Comparison of ENCODE assay signal across 5 cellular contexts in genomic region chr20:38339521-38339896, GRCh38. TPM values are rescaled to one million over a fixed set of nuclear protein-coding genes. Genes with fewer than 3 reads are reported as not detected.
"Had no signal": no experiment of that assay in that cellular context is flagged by ENCODE, and none has a peak within 500 bp of the region (broad histone marks: within the 10 kb centered on the region; RNA-seq: fewer than 3 reads in every experiment).

No MANE protein-coding gene starts in this region.

RNA-seq across cellular contexts. Expression of gene LBP, which starts 6.8 kb away (rescaled TPM):
- total RNA-seq: GM23248, HFFc6 had no signal
- polyA plus RNA-seq: GM23248 had no signal

RNA-seq across cellular contexts. Expression of gene BPI, which starts 35.6 kb away (rescaled TPM):
- total RNA-seq: GM23248, GM23338, H7, H9, HFFc6 had no signal
- polyA plus RNA-seq: GM23338 had no signal
